1 cellular context compared by ENCODE assay signal in genomic region chr3:120497813-120498212, GRCh38.
TF ChIP-seq lines count a peak whose summit lies in the region.

No MANE protein-coding gene starts in this region.

TF ChIP-seq in GM23338, 12 proteins besides CTCF, POLR2A, EP300 and RAD21 (continued from another document):
- TF ChIP-seq, protein P1, sequence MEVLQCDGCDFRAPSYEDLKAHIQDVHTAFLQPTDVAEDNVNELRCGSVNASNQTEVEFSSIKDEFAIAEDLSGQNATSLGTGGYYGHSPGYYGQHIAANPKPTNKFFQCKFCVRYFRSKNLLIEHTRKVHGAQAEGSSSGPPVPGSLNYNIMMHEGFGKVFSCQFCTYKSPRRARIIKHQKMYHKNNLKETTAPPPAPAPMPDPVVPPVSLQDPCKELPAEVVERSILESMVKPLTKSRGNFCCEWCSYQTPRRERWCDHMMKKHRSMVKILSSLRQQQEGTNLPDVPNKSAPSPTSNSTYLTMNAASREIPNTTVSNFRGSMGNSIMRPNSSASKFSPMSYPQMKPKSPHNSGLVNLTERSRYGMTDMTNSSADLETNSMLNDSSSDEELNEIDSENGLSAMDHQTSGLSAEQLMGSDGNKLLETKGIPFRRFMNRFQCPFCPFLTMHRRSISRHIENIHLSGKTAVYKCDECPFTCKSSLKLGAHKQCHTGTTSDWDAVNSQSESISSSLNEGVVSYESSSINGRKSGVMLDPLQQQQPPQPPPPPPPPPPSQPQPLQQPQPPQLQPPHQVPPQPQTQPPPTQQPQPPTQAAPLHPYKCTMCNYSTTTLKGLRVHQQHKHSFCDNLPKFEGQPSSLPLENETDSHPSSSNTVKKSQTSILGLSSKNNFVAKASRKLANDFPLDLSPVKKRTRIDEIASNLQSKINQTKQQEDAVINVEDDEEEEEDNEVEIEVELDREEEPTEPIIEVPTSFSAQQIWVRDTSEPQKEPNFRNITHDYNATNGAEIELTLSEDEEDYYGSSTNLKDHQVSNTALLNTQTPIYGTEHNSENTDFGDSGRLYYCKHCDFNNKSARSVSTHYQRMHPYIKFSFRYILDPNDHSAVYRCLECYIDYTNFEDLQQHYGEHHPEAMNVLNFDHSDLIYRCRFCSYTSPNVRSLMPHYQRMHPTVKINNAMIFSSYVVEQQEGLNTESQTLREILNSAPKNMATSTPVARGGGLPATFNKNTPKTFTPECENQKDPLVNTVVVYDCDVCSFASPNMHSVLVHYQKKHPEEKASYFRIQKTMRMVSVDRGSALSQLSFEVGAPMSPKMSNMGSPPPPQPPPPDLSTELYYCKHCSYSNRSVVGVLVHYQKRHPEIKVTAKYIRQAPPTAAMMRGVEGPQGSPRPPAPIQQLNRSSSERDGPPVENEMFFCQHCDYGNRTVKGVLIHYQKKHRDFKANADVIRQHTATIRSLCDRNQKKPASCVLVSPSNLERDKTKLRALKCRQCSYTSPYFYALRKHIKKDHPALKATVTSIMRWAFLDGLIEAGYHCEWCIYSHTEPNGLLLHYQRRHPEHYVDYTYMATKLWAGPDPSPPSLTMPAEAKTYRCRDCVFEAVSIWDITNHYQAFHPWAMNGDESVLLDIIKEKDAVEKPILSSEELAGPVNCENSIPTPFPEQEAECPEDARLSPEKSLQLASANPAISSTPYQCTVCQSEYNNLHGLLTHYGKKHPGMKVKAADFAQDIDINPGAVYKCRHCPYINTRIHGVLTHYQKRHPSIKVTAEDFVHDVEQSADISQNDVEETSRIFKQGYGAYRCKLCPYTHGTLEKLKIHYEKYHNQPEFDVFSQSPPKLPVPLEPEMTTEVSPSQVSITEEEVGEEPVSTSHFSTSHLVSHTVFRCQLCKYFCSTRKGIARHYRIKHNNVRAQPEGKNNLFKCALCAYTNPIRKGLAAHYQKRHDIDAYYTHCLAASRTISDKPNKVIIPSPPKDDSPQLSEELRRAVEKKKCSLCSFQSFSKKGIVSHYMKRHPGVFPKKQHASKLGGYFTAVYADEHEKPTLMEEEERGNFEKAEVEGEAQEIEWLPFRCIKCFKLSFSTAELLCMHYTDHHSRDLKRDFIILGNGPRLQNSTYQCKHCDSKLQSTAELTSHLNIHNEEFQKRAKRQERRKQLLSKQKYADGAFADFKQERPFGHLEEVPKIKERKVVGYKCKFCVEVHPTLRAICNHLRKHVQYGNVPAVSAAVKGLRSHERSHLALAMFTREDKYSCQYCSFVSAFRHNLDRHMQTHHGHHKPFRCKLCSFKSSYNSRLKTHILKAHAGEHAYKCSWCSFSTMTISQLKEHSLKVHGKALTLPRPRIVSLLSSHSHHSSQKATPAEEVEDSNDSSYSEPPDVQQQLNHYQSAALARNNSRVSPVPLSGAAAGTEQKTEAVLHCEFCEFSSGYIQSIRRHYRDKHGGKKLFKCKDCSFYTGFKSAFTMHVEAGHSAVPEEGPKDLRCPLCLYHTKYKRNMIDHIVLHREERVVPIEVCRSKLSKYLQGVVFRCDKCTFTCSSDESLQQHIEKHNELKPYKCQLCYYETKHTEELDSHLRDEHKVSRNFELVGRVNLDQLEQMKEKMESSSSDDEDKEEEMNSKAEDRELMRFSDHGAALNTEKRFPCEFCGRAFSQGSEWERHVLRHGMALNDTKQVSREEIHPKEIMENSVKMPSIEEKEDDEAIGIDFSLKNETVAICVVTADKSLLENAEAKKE (CRISPR knock-in tag; IDR thresholded peaks at IDR 0.05), result no peak
- TF ChIP-seq REST (IDR thresholded peaks at IDR 0.05; ENCODE audit: unreplicated experiment) (no peak), STAT1 (IDR thresholded peaks at IDR 0.05; ENCODE audit: unreplicated experiment) (no peak), ZNF114 (CRISPR knock-in tag; IDR thresholded peaks at IDR 0.05) (no peak)
